Comparison of ENCODE assay signal across 26 cellular contexts in genomic region chr4:109007976-109008375, GRCh38.
DNase-seq lines count a peak whose midpoint lies in the region; ATAC-seq and TF ChIP-seq lines count a peak whose summit lies in the region.
"Had no signal": no experiment of that assay in that cellular context is flagged by ENCODE, and none has a peak within 500 bp of the region (broad histone marks: within the 10 kb centered on the region; RNA-seq: fewer than 3 reads in every experiment).

No MANE protein-coding gene starts in this region.

- H3K9me3 Mint-ChIP-seq in GM23338 = no peaks in the 10 kb centered on the region
- peaks cover 4% of the 10 kb centered on the region; the same call in 1 of the 2 replicates for H3K9me3 Mint-ChIP-seq in WTC11
- no peaks in the 10 kb centered on the region for H3K9me3 Mint-ChIP-seq in nephron
- H3K9me3 Mint-ChIP-seq in glutamatergic neuron (ENCODE audit: unreplicated experiment) = peaks cover 2% of the 10 kb centered on the region
- H3K9me3 Mint-ChIP-seq: CD4-positive, alpha-beta T cell had no signal

- H3K4me1 Mint-ChIP-seq in GM23338 (peaks cover 37% of the 10 kb centered on the region), WTC11 (peaks cover 42% of the 10 kb centered on the region), nephron (peaks cover 53% of the 10 kb centered on the region), glutamatergic neuron (ENCODE audit: low read depth, unreplicated experiment) (peaks cover 27% of the 10 kb centered on the region)

- no peak overlapping the region for H3K27ac Mint-ChIP-seq in GM23338
- H3K27ac Mint-ChIP-seq in WTC11 = no peak overlapping the region; the same call in 1 of the 2 replicates
- peak overlapping the region in 2 of 3 experiments; percentile 13 to 69 for H3K27ac Mint-ChIP-seq in nephron
- H3K27ac Mint-ChIP-seq in glutamatergic neuron (ENCODE audit: unreplicated experiment) = no peak overlapping the region
- H3K27ac Mint-ChIP-seq: CD4-positive, alpha-beta T cell had no signal

- H3K4me2 ChIP-seq in GM23338 = 0 out of 2 replicates have a peak overlapping the region, but pooled peaks have one; percentile 17
- H3K4me2 ChIP-seq: BLaER1 treated with 17β-estradiol and CSF1 and Interleukin-3, amounts not matched to agents 10 nM and 100 nM; KMS-11 had no signal

- H3K27me3 Mint-ChIP-seq in GM23338 (ENCODE audit: insufficient read depth, low read depth, poor library complexity) (no peaks in the 10 kb centered on the region), WTC11 (ENCODE audit: low read depth) (no peaks in the 10 kb centered on the region), nephron (ENCODE audit: low read depth) (no peaks in the 10 kb centered on the region), glutamatergic neuron (ENCODE audit: unreplicated experiment) (no peaks in the 10 kb centered on the region)
- H3K27me3 Mint-ChIP-seq: CD4-positive, alpha-beta T cell had no signal

- H3K79me2 ChIP-seq in GM23338 (replicated peaks; ENCODE audit: insufficient read depth) = no peaks in the 10 kb centered on the region

- H3F3A ChIP-seq in GM23338 (replicated peaks; ENCODE audit: low read depth) = no peaks in the 10 kb centered on the region

- POLR2A ChIA-PET in WTC11 (lab: Charles Lee) = no interaction called here

- H3K4me3 Mint-ChIP-seq in GM23338 = no peak overlapping the region
- no peak overlapping the region for H3K4me3 Mint-ChIP-seq in WTC11
- no peak overlapping the region for H3K4me3 Mint-ChIP-seq in nephron
- H3K4me3 Mint-ChIP-seq in glutamatergic neuron (ENCODE audit: unreplicated experiment) = no peak overlapping the region
- H3K4me3 Mint-ChIP-seq: CD4-positive, alpha-beta T cell had no signal

- H3K27ac ChIP-seq in GM23338 (ENCODE audit: low read depth) = no peak overlapping the region
- H3K27ac ChIP-seq: BLaER1 treated with 17β-estradiol and CSF1 and Interleukin-3, amounts not matched to agents 10 nM and 100 nM; KMS-11; RWPE1; SK-N-MC had no signal

- ATAC-seq in GM23338 (peak; percentile 84), WTC11 (peak; percentile 87), HG02840 (IDR thresholded peaks at IDR 0.05; ENCODE audit: low FRiP score, unreplicated experiment) (no peak)
- ATAC-seq: GM12878, Panc1 had no signal

- peaks cover 12% of the 10 kb centered on the region for H3K4me1 ChIP-seq in GM23338 (ENCODE audit: insufficient read depth)

- CTCF ChIA-PET in WTC11 (lab: Charles Lee) = no interaction called here

- H2AFZ ChIP-seq in GM23338 = no peak overlapping the region

- no peaks in the 10 kb centered on the region for H4K20me1 ChIP-seq in GM23338 (replicated peaks; ENCODE audit: insufficient read depth)
- H4K20me1 ChIP-seq: BLaER1 treated with 17β-estradiol and CSF1 and Interleukin-3, amounts not matched to agents 10 nM and 100 nM had no signal

- no peaks in the 10 kb centered on the region; the same call in 2 of the 3 replicates for H3K36me3 Mint-ChIP-seq in GM23338 (ENCODE audit: low read depth)
- H3K36me3 Mint-ChIP-seq in WTC11 = peaks cover 6% of the 10 kb centered on the region
- H3K36me3 Mint-ChIP-seq in nephron (ENCODE audit: low read depth) = peaks cover 10% of the 10 kb centered on the region
- no peaks in the 10 kb centered on the region for H3K36me3 Mint-ChIP-seq in glutamatergic neuron (ENCODE audit: unreplicated experiment)

- no peak for TF ChIP-seq CTCF in GM23338 (conservative IDR thresholded peaks at IDR 0.05; ENCODE audit: low read depth in 2 of 2)
- TF ChIP-seq CTCF in WTC11 (IDR thresholded peaks at IDR 0.05) = no peak
- no peak for TF ChIP-seq CTCF in nephron (IDR thresholded peaks at IDR 0.05; ENCODE audit: unreplicated experiment in 3 of 3)
- no peak for TF ChIP-seq CTCF in glutamatergic neuron (IDR thresholded peaks at IDR 0.05; ENCODE audit: partially characterized antibody, unreplicated experiment)

- H3K4me3 ChIP-seq in GM23338 = no peak overlapping the region
- H3K4me3 ChIP-seq: BLaER1 treated with 17β-estradiol and CSF1 and Interleukin-3, amounts not matched to agents 10 nM and 100 nM; GM12878; SK-N-MC had no signal

- no peaks in the 10 kb centered on the region for H3K36me3 ChIP-seq in GM23338 (ENCODE audit: insufficient read depth)
- H3K36me3 ChIP-seq: BLaER1 treated with 17β-estradiol and CSF1 and Interleukin-3, amounts not matched to agents 10 nM and 100 nM had no signal

- H3K27me3 ChIP-seq in GM23338 (ENCODE audit: insufficient read depth) = no peaks in the 10 kb centered on the region
- H3K27me3 ChIP-seq: BLaER1 treated with 17β-estradiol and CSF1 and Interleukin-3, amounts not matched to agents 10 nM and 100 nM had no signal

- H3K9me2 ChIP-seq in GM23338 (ENCODE audit: insufficient read depth) = no peaks in the 10 kb centered on the region

- DNase-seq in GM23338 (ENCODE audit: low spot score) (peak; percentile 59), WTC11 (ENCODE audit: low spot score) (no peak), iPS DF 4.7 (ENCODE audit: extremely low read depth, low spot score) (peak; percentile 33), inferior parietal cortex (ENCODE audit: extremely low spot score) (no peak), glutamatergic neuron (no peak)
- DNase-seq: AML-193; CD4-positive, alpha-beta T cell; GDM1; HCEC 1CT; IMR-90; NCI-H1048; NCI-H1417; NCI-H1694; NCI-H2029 treated with DMSO at 0.1 percent for 48 hours; NCI-H2227 treated with DMSO at 0.1 percent for 48 hours; NCI-H510A; NCI-H69; SIG-M5 had no signal

TF ChIP-seq in WTC11, 78 proteins besides CTCF, POLR2A, EP300 and RAD21:
- TF ChIP-seq ZNF263 (CRISPR knock-in tag; IDR thresholded peaks at IDR 0.05; ENCODE audit: low read depth) (no peak), ZNF138 (CRISPR knock-in tag; conservative IDR thresholded peaks at IDR 0.05) (0 out of 2 replicates have a peak, but pooled peaks have one; percentile 65), TEAD1 (CRISPR knock-in tag; IDR thresholded peaks at IDR 0.05) (peak; percentile 87; the same call in 1 of the 2 replicates), ZNF423 (CRISPR knock-in tag; IDR thresholded peaks at IDR 0.05) (peak; percentile 88)

Comparison
In these comparisons a context has a peak if more than half of its experiments do, and no peak if none do; other contexts are left out.
1. DNase-seq: peak in GM23338 (single experiment) and iPS DF 4.7 (single experiment); none in WTC11 (single experiment), inferior parietal cortex (single experiment) and glutamatergic neuron (single experiment).
2. H3K27ac Mint-ChIP-seq: peak in nephron (2 of 3); none in GM23338 (single experiment), WTC11 (single experiment) and glutamatergic neuron (single experiment).